In the genomic region with DNA sequence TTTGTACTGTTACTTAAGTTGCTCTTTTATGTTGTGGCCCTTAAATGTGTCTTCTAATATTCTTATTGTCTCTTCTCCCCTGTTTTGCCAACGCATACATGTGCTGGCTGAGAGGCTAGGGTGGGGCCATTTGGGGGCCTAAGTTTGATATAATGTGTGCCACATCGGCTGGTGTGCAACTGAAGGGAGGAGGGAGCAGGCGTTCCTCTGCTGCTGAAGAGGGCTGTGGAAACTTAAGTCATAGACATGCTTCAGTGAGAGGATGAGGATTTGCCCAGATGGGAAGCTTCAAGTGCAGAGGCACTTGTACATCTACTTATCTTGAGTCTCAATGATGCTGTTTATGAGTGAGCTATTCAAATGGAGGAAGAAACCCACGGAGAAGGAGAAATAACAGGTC, we compare ENCODE assay signal across 16 cellular contexts.
DNase-seq lines count a peak whose midpoint lies in the region; ATAC-seq, FAIRE-seq and TF ChIP-seq lines count a peak whose summit lies in the region.
"Had no signal": no experiment of that assay in that cellular context is flagged by ENCODE, and none has a peak within 500 bp of the region (broad histone marks: within the 10 kb centered on the region; RNA-seq: fewer than 3 reads in every experiment).

No MANE protein-coding gene starts in this region.

- no peak for ATAC-seq in HG02840 (IDR thresholded peaks at IDR 0.05; ENCODE audit: low FRiP score, unreplicated experiment)

- DNase-seq in DMS53 (lab: John Stamatoyannopoulos, UW) (peak; percentile 57), DMS79 treated with DMSO at 0.1 percent for 48 hours (lab: John Stamatoyannopoulos, UW) (peak; percentile 98), NCI-H524 (lab: John Stamatoyannopoulos, UW) (peak; percentile 87 to 97), dorsolateral prefrontal cortex (peak in 1 of 10 donors; percentile 42), RCC 7860 (ENCODE audit: low spot score) (no peak), NCI-H1048 (lab: John Stamatoyannopoulos, UW) (no peak), posterior vena cava (ENCODE audit: low spot score) (no peak)
- DNase-seq: ACHN; Calu3; CD4-positive, alpha-beta T cell; DMS 273 treated with DMSO at 0.1 percent for 48 hours; GF-D8; HCEC 1CT; HFFc6 had no signal

- no peak for TF ChIP-seq CTCF in dorsolateral prefrontal cortex (IDR thresholded peaks at IDR 0.05 in 54 of 56, conservative IDR thresholded peaks at IDR 0.05 in 2 of 56; ENCODE audit: low read depth in 1 of 56, partially characterized antibody in 56 of 56)

- H3K4me3 ChIP-seq in dorsolateral prefrontal cortex = peak overlapping the region in 39 of 59 donors; percentile 2 to 54 (median 28)

- no peaks in the 10 kb centered on the region for H3K27me3 ChIP-seq in dorsolateral prefrontal cortex

- peak overlapping the region in 56 of 59 donors; percentile 9 to 88 (median 68) for H3K27ac ChIP-seq in dorsolateral prefrontal cortex
- H3K27ac ChIP-seq: HL-60 had no signal

- intact Hi-C loops in dorsolateral prefrontal cortex (cut with DNase I) = loop anchor here (2.0 to 10.0 kb wide), 3 partner anchors 624 to 668 kb away; partner anchors contain the start of gene LMO4 (in 1 of the 2)
- intact Hi-C loops in posterior vena cava (cut with DNase I) = loop anchor here (10.0 kb wide), 1 partner anchor 624 kb away; no protein-coding TSS in a partner anchor

- no peak for FAIRE-seq in RCC 7860 (lab: Jason Lieb, UNC)

Comparison
In these comparisons a context has a peak if more than half of its experiments do, and no peak if none do; other contexts are left out.
1. DNase-seq: peak in DMS53 (single experiment), DMS79 treated with DMSO at 0.1 percent for 48 hours (single experiment) and NCI-H524 (2 of 2); none in RCC 7860 (single experiment), NCI-H1048 (single experiment) and posterior vena cava (single experiment).